ENCODE assay signal across 25 cellular contexts in genomic region chr2:10507106-10507505, GRCh38.
"Had no signal": no experiment of that assay in that cellular context is flagged by ENCODE, and none has a peak within 500 bp of the region (broad histone marks: within the 10 kb centered on the region; RNA-seq: fewer than 3 reads in every experiment).

No MANE protein-coding gene starts in this region.

- DNase-seq: activated B cell treated with CpG ODN at 0.5 μM for 24 hours; activated CD4-positive, alpha-beta T cell treated with anti-CD3 and anti-CD28 coated beads for 36 hours; activated CD4-positive, alpha-beta T cell treated with anti-CD3 and anti-CD28 coated beads, Interleukin-2, amount 50 U/mL, for 4 hours; caudate nucleus; effector CD4-positive, alpha-beta T cell; erythroblast; foreskin keratinocyte; kidney glomerular epithelial cell; left ventricle myocardium inferior; midbrain; natural killer cell; ovary; psoas muscle; stimulated activated CD4-positive, alpha-beta T cell treated with anti-CD3 and anti-CD28 coated beads, Interleukin-1b, Interleukin-23, amount 100 ng/mL, for 48 hours; T-helper 1 cell; T1000; uterus had no signal

- H3K9me3 ChIP-seq: ovary, psoas muscle, right atrium auricular region, suprapubic skin, tibial nerve, uterus had no signal

- H3K4me1 ChIP-seq: foreskin keratinocyte, left ventricle myocardium inferior, psoas muscle, right atrium auricular region, suprapubic skin, tibial nerve, uterus had no signal

- H3K9me3 Mint-ChIP-seq: activated B cell treated with CpG ODN at 0.5 μM for 24 hours; activated naive CD4-positive, alpha-beta T cell treated with anti-CD3 and anti-CD28 coated beads, Interleukin-2, amount 50 U/mL, for 72 hours; dendritic cell treated with granulocyte-macrophage colony-stimulating factor and Interleukin-4, amounts not matched to agents 40 ng/mL and 50 ng/mL, for 4 days; natural killer cell; stimulated activated effector memory CD8-positive, alpha-beta T cell treated with anti-CD3 and anti-CD28 coated beads, Interleukin-12 subunit alpha, Interleukin-12 subunit beta, amount 100 ng/mL, for 72 hours; stimulated activated naive CD8-positive, alpha-beta T cell treated with anti-CD3 and anti-CD28 coated beads, Interleukin-15, amount 100 ng/mL, for 72 hours had no signal

- H3K36me3 Mint-ChIP-seq: activated naive CD4-positive, alpha-beta T cell treated with anti-CD3 and anti-CD28 coated beads, Interleukin-2, amount 50 U/mL, for 72 hours; brain; natural killer cell; stimulated activated effector memory CD8-positive, alpha-beta T cell treated with anti-CD3 and anti-CD28 coated beads, Interleukin-12 subunit alpha, Interleukin-12 subunit beta, amount 100 ng/mL, for 72 hours had no signal

- H3K4me3 ChIP-seq: left ventricle myocardium inferior, ovary, psoas muscle, right atrium auricular region, suprapubic skin, tibial nerve, uterus had no signal

- H3K27me3 Mint-ChIP-seq: activated CD4-positive, alpha-beta T cell treated with anti-CD3 and anti-CD28 coated beads for 36 hours; brain had no signal

- H3K36me3 ChIP-seq: left ventricle myocardium inferior, ovary, right atrium auricular region, suprapubic skin, tibial nerve, uterus had no signal

- H3K4me1 Mint-ChIP-seq: activated B cell treated with CpG ODN at 0.5 μM for 24 hours; activated CD4-positive, alpha-beta T cell treated with anti-CD3 and anti-CD28 coated beads for 36 hours; natural killer cell; stimulated activated effector memory CD8-positive, alpha-beta T cell treated with anti-CD3 and anti-CD28 coated beads, Interleukin-12 subunit alpha, Interleukin-12 subunit beta, amount 100 ng/mL, for 72 hours; stimulated activated naive CD8-positive, alpha-beta T cell treated with anti-CD3 and anti-CD28 coated beads, Interleukin-15, amount 100 ng/mL, for 72 hours had no signal

- ATAC-seq: activated CD4-positive, alpha-beta T cell treated with anti-CD3 and anti-CD28 coated beads for 36 hours; activated naive CD4-positive, alpha-beta T cell treated with anti-CD3 and anti-CD28 coated beads, Interleukin-2, amount 50 U/mL, for 72 hours; foreskin keratinocyte; natural killer cell; psoas muscle; stimulated activated effector memory CD8-positive, alpha-beta T cell treated with anti-CD3 and anti-CD28 coated beads, Interleukin-12 subunit alpha, Interleukin-12 subunit beta, amount 100 ng/mL, for 72 hours; stimulated activated naive CD8-positive, alpha-beta T cell treated with anti-CD3 and anti-CD28 coated beads, Interleukin-15, amount 100 ng/mL, for 72 hours had no signal

- H3K4me3 Mint-ChIP-seq: activated B cell treated with CpG ODN at 0.5 μM for 24 hours; activated CD4-positive, alpha-beta T cell treated with anti-CD3 and anti-CD28 coated beads for 36 hours; brain; dendritic cell treated with granulocyte-macrophage colony-stimulating factor and Interleukin-4, amounts not matched to agents 40 ng/mL and 50 ng/mL, for 4 days; natural killer cell; stimulated activated effector memory CD8-positive, alpha-beta T cell treated with anti-CD3 and anti-CD28 coated beads, Interleukin-12 subunit alpha, Interleukin-12 subunit beta, amount 100 ng/mL, for 72 hours; stimulated activated naive CD8-positive, alpha-beta T cell treated with anti-CD3 and anti-CD28 coated beads, Interleukin-15, amount 100 ng/mL, for 72 hours had no signal

- H3K27me3 ChIP-seq: ovary, right atrium auricular region, tibial nerve, uterus had no signal

- H3K27ac Mint-ChIP-seq: activated B cell treated with CpG ODN at 0.5 μM for 24 hours; activated CD4-positive, alpha-beta T cell treated with anti-CD3 and anti-CD28 coated beads for 36 hours; brain; dendritic cell treated with granulocyte-macrophage colony-stimulating factor and Interleukin-4, amounts not matched to agents 40 ng/mL and 50 ng/mL, for 4 days; natural killer cell; stimulated activated effector memory CD8-positive, alpha-beta T cell treated with anti-CD3 and anti-CD28 coated beads, Interleukin-12 subunit alpha, Interleukin-12 subunit beta, amount 100 ng/mL, for 72 hours had no signal

- H3K27ac ChIP-seq: foreskin keratinocyte, left ventricle myocardium inferior, ovary, psoas muscle, right atrium auricular region, suprapubic skin, tibial nerve, uterus had no signal
